30 cellular contexts compared by ENCODE assay signal in the genomic region with DNA sequence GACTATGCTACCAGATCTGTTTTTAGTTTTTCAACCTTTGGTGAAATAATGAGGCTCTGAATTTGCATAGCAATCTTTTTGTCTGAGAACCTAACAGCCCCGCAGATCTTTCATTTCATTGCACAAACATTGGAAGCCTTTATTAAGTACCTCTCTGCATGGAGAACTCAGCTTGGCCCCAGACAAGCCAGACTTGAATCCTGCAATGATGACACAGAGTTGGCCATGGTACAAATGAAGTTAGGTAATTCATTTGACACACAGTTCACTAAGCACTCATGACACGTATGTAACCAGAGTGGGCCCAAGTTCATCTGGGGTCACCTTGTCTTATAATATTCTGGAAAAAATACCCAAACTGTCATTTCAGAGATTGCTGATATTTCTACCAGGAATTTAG.
DNase-seq lines count a peak whose midpoint lies in the region; ATAC-seq, FAIRE-seq and TF ChIP-seq lines count a peak whose summit lies in the region.
"Had no signal": no experiment of that assay in that cellular context is flagged by ENCODE, and none has a peak within 500 bp of the region (broad histone marks: within the 10 kb centered on the region; RNA-seq: fewer than 3 reads in every experiment).

No MANE protein-coding gene starts in this region.

- H3K79me2 ChIP-seq in HepG2 (ENCODE audit: insufficient read depth, low read length) = no peaks in the 10 kb centered on the region
- no peaks in the 10 kb centered on the region for H3K79me2 ChIP-seq in GM23338 (replicated peaks; ENCODE audit: insufficient read depth)

- H3K27me3 Mint-ChIP-seq in T-helper 2 cell treated with Interferon-gamma antibody and Interleukin-4, amounts not matched to agents 5 μg/mL and 100 μg/mL, for 36 hours (ENCODE audit: low read depth) = peaks cover 3% of the 10 kb centered on the region
- H3K27me3 Mint-ChIP-seq in chondrocyte (ENCODE audit: low read depth) (no peaks in the 10 kb centered on the region), GM23338 (ENCODE audit: insufficient read depth, low read depth, poor library complexity) (peaks cover 6% of the 10 kb centered on the region)
- H3K27me3 Mint-ChIP-seq: activated CD4-positive, alpha-beta T cell treated with anti-CD3 and anti-CD28 coated beads, Interleukin-2, amount 10 ng/mL, durations not matched to agents 7 days and 5 days; central memory CD8-positive, alpha-beta T cell had no signal

- no peaks in the 10 kb centered on the region for H3K36me3 ChIP-seq in liver (ENCODE audit: control insufficient read depth in 4 of 4, insufficient read depth in 3 of 4, low read depth in 1 of 4, low read length in 3 of 4)
- H3K36me3 ChIP-seq in HepG2 (replicated peaks in 1 of 2; ENCODE audit: control insufficient read depth in 1 of 2, insufficient read depth in 2 of 2, low read length in 2 of 2) = no peaks in the 10 kb centered on the region
- no peaks in the 10 kb centered on the region for H3K36me3 ChIP-seq in bronchial epithelial cell (ENCODE audit: control insufficient read depth, insufficient read depth, low read length)
- H3K36me3 ChIP-seq in GM23338 (ENCODE audit: insufficient read depth) = no peaks in the 10 kb centered on the region; the same call in 1 of the 2 replicates
- H3K36me3 ChIP-seq: lower lobe of right lung, WERI-Rb-1 had no signal

- H3K4me3 ChIP-seq in liver (ENCODE audit: low read depth in 1 of 3, low read length in 3 of 3) (no peak overlapping the region), HepG2 (replicated peaks in 1 of 3; ENCODE audit: insufficient read depth in 1 of 3, low read depth in 2 of 3, low read length in 3 of 3) (no peak overlapping the region), bronchial epithelial cell (ENCODE audit: low read depth, low read length) (no peak overlapping the region), right cardiac atrium (ENCODE audit: low read length) (no peak overlapping the region), GM23338 (no peak overlapping the region)
- H3K4me3 ChIP-seq: A549, lower lobe of right lung, skin epidermis had no signal

- H3K27me3 ChIP-seq in liver (ENCODE audit: control insufficient read depth in 4 of 4, insufficient read depth in 4 of 4, low read length in 3 of 4) = no peaks in the 10 kb centered on the region
- peaks cover 0 to 12% of the 10 kb centered on the region in 2 experiments; a peak in 2 of 5 replicates for H3K27me3 ChIP-seq in HepG2 (ENCODE audit: control insufficient read depth in 1 of 2, insufficient read depth in 2 of 2, low read length in 2 of 2)
- H3K27me3 ChIP-seq in bronchial epithelial cell (ENCODE audit: control insufficient read depth, insufficient read depth, low read length) = no peaks in the 10 kb centered on the region
- H3K27me3 ChIP-seq in right cardiac atrium (ENCODE audit: control insufficient read depth, insufficient read depth) = no peaks in the 10 kb centered on the region
- no peaks in the 10 kb centered on the region for H3K27me3 ChIP-seq in GM23338 (ENCODE audit: insufficient read depth)

- CTCF ChIA-PET in HepG2 (lab: Yijun Ruan, JAX; ENCODE audit: low intra/inter-chr PET ratio, low total read pairs) = no interaction called here

- WGBS in liver = 39% methylated on average over 2 of the region's 2 CpGs
- 8% methylated on average over 2 of the region's 2 CpGs for WGBS in HepG2 (ENCODE audit: low lambda C conversion rate)
- 64% methylated on average over 2 of the region's 2 CpGs for WGBS in right cardiac atrium

- no peak for FAIRE-seq in HepG2 (lab: Jason Lieb, UNC)
- FAIRE-seq in bronchial epithelial cell (lab: Jason Lieb, UNC) = no peak
- FAIRE-seq: A549, frontal cortex, urothelium cell line had no signal

- H3K36me3 Mint-ChIP-seq in T-helper 2 cell treated with Interferon-gamma antibody and Interleukin-4, amounts not matched to agents 5 μg/mL and 100 μg/mL, for 36 hours (ENCODE audit: low read depth) = peaks cover 10% of the 10 kb centered on the region
- H3K36me3 Mint-ChIP-seq in chondrocyte (ENCODE audit: low read depth) (no peaks in the 10 kb centered on the region), GM23338 (ENCODE audit: low read depth) (peaks cover 30% of the 10 kb centered on the region)

- peaks cover 42% of the 10 kb centered on the region for H3K9me3 Mint-ChIP-seq in T-helper 2 cell treated with Interferon-gamma antibody and Interleukin-4, amounts not matched to agents 5 μg/mL and 100 μg/mL, for 36 hours
- H3K9me3 Mint-ChIP-seq in chondrocyte (ENCODE audit: low read depth) (peaks cover 9% of the 10 kb centered on the region), GM23338 (peaks cover 35% of the 10 kb centered on the region)
- H3K9me3 Mint-ChIP-seq: immature natural killer cell had no signal

- H3K4me1 Mint-ChIP-seq in T-helper 2 cell treated with Interferon-gamma antibody and Interleukin-4, amounts not matched to agents 5 μg/mL and 100 μg/mL, for 36 hours (ENCODE audit: low read depth) = peaks cover 15% of the 10 kb centered on the region
- H3K4me1 Mint-ChIP-seq in chondrocyte (ENCODE audit: low read depth) = peaks cover 7% of the 10 kb centered on the region
- H3K4me1 Mint-ChIP-seq in GM23338 = peaks cover 18% of the 10 kb centered on the region

- intact Hi-C loops in HepG2 (cut with micrococcal nuclease; ENCODE audit: unreplicated experiment) = no loop called here
- intact Hi-C loops in right cardiac atrium (cut with DNase I) = no loop called here

- no TSS peak for BruUV-seq in HepG2 (replicated peaks; lab: Mats Ljungman, UMichigan)

- H3K9ac ChIP-seq in liver (ENCODE audit: low read depth in 1 of 2, low read length in 2 of 2) (peak overlapping the region in 1 of 2 donors; percentile 16), HepG2 (ENCODE audit: insufficient read depth, low read depth, low read length) (no peak overlapping the region)

- H3K4me3 Mint-ChIP-seq in T-helper 2 cell treated with Interferon-gamma antibody and Interleukin-4, amounts not matched to agents 5 μg/mL and 100 μg/mL, for 36 hours = no peak overlapping the region
- no peak overlapping the region for H3K4me3 Mint-ChIP-seq in chondrocyte (ENCODE audit: unreplicated experiment)
- no peak overlapping the region for H3K4me3 Mint-ChIP-seq in GM23338
- H3K4me3 Mint-ChIP-seq: activated CD4-positive, alpha-beta T cell treated with anti-CD3 and anti-CD28 coated beads, Interleukin-2, amount 10 ng/mL, durations not matched to agents 7 days and 5 days; central memory CD8-positive, alpha-beta T cell; immature natural killer cell had no signal

- H3K4me1 ChIP-seq in liver (ENCODE audit: control insufficient read depth in 4 of 4, insufficient read depth in 4 of 4, low read length in 3 of 4) = peaks cover 10 to 39% (median 24%) of the 10 kb centered on the region in 4 donors
- peaks cover 8% of the 10 kb centered on the region for H3K4me1 ChIP-seq in HepG2 (ENCODE audit: insufficient read depth, low read length)
- H3K4me1 ChIP-seq in right cardiac atrium (ENCODE audit: control insufficient read depth, insufficient read depth, low read length) = peaks cover 5% of the 10 kb centered on the region
- peaks cover 10% of the 10 kb centered on the region for H3K4me1 ChIP-seq in GM23338 (ENCODE audit: insufficient read depth)
- H3K4me1 ChIP-seq: A549, Caco-2 had no signal

- H3K4me2 ChIP-seq in HepG2 (ENCODE audit: low read depth, low read length) (no peak overlapping the region), GM23338 (no peak overlapping the region)
- H3K4me2 ChIP-seq: A549 had no signal

- TF ChIP-seq POLR2A in HepG2 (IDR thresholded peaks at IDR 0.05; ENCODE audit: insufficient read depth in 1 of 2, low read depth in 2 of 2, low read length in 2 of 2) = no peak

- H3K9me3 ChIP-seq in liver (ENCODE audit: control insufficient read depth in 4 of 4, low read length in 3 of 4) = no peaks in the 10 kb centered on the region
- H3K9me3 ChIP-seq in HepG2 (ENCODE audit: low read length) = peaks cover 22% of the 10 kb centered on the region
- H3K9me3 ChIP-seq in right cardiac atrium (ENCODE audit: control insufficient read depth, low read length) = no peaks in the 10 kb centered on the region
- H3K9me3 ChIP-seq: Caco-2 had no signal

- H2AFZ ChIP-seq in HepG2 (ENCODE audit: low read length) (no peak overlapping the region), GM23338 (no peak overlapping the region)

- ATAC-seq in HepG2 = no peak
- peak; percentile 32 to 47 for ATAC-seq in right cardiac atrium
- ATAC-seq in GM23338 = no peak
- ATAC-seq: A549, HCT116 had no signal

- in situ Hi-C loops in HepG2 (cut with HindIII; ENCODE audit: extremely low pct_ligation_motif_present, low pct_unique_long_range_greater_than_20kb) = no loop called here

- H4K20me1 ChIP-seq in HepG2 (ENCODE audit: insufficient read depth, low read length) = no peaks in the 10 kb centered on the region
- no peaks in the 10 kb centered on the region for H4K20me1 ChIP-seq in GM23338 (replicated peaks; ENCODE audit: insufficient read depth)

- no peak overlapping the region for H3K27ac Mint-ChIP-seq in T-helper 2 cell treated with Interferon-gamma antibody and Interleukin-4, amounts not matched to agents 5 μg/mL and 100 μg/mL, for 36 hours
- no peak overlapping the region for H3K27ac Mint-ChIP-seq in chondrocyte (ENCODE audit: unreplicated experiment)
- H3K27ac Mint-ChIP-seq in GM23338 = no peak overlapping the region
- H3K27ac Mint-ChIP-seq: activated CD4-positive, alpha-beta T cell treated with anti-CD3 and anti-CD28 coated beads, Interleukin-2, amount 10 ng/mL, durations not matched to agents 7 days and 5 days had no signal

- TF ChIP-seq RAD21 in liver (IDR thresholded peaks at IDR 0.05) (peak; percentile 54 to 69), HepG2 (CRISPR knock-in tag; IDR thresholded peaks at IDR 0.05) (no peak)

- H3K9me2 ChIP-seq in GM23338 (ENCODE audit: insufficient read depth) = peaks cover 17% of the 10 kb centered on the region

- no peak for TF ChIP-seq EP300 in HepG2 (IDR thresholded peaks at IDR 0.05; ENCODE audit: low read depth in 2 of 2, low read length in 2 of 2)
- no peak for TF ChIP-seq EP300 in HepG2 (CRISPR knock-in tag; IDR thresholded peaks at IDR 0.05; ENCODE audit: borderline replicate concordance)

- peak overlapping the region; percentile 80 to 89 for H3K27ac ChIP-seq in liver (ENCODE audit: low read depth in 1 of 2, low read length in 2 of 2)
- no peak overlapping the region for H3K27ac ChIP-seq in HepG2 (ENCODE audit: extremely low read length, insufficient read depth, low read length)
- no peak overlapping the region for H3K27ac ChIP-seq in right cardiac atrium (ENCODE audit: low read length)
- H3K27ac ChIP-seq in GM23338 (ENCODE audit: low read depth) = no peak overlapping the region
- H3K27ac ChIP-seq: A549, lower lobe of right lung, RWPE1, skin epidermis, WERI-Rb-1 had no signal

- TF ChIP-seq CTCF in liver (IDR thresholded peaks at IDR 0.05; ENCODE audit: low read depth, low read length, missing input control) (no peak), HepG2 (CRISPR knock-in tag; IDR thresholded peaks at IDR 0.05) (no peak), bronchial epithelial cell (IDR thresholded peaks at IDR 0.05; ENCODE audit: insufficient read depth, low read length, severe bottlenecking) (no peak), chondrocyte (IDR thresholded peaks at IDR 0.05) (no peak), GM23338 (conservative IDR thresholded peaks at IDR 0.05; ENCODE audit: low read depth in 2 of 2) (no peak)

- H3F3A ChIP-seq in GM23338 (replicated peaks; ENCODE audit: low read depth) = peaks cover 5% of the 10 kb centered on the region; the same call in 1 of the 2 replicates

- DNase-seq in HepG2 (ENCODE audit: low spot score) (no peak), bronchial epithelial cell (ENCODE audit: low read depth) (peak; percentile 10), right cardiac atrium (no peak), chondrocyte (ENCODE audit: low spot score) (no peak), GM23338 (ENCODE audit: low spot score) (no peak), islet precursor cell (no peak)
- no peak for DNase-seq in T-helper 2 cell treated with Interferon-gamma antibody and Interleukin-4, amounts not matched to agents 5 μg/mL and 100 μg/mL, for 36 hours (ENCODE audit: low spot score)
- DNase-seq: activated CD4-positive, alpha-beta T cell treated with anti-CD3 and anti-CD28 coated beads, Interleukin-2, amount 10 ng/mL, durations not matched to agents 7 days and 5 days; activated naive CD4-positive, alpha-beta T cell; activated T-cell treated with anti-CD3 and anti-CD28 coated beads, Interleukin-2, amount 50 U/mL, for 48 hours; amygdala; C1 segment of cervical spinal cord; Caco-2; DMS79; GF-D8; hippocampal formation; immature natural killer cell; lower lobe of right lung; NCI-H1092 treated with DMSO at 0.1 percent for 48 hours; NCI-H187 treated with DMSO at 0.1 percent for 48 hours; NCI-H69; WERI-Rb-1 had no signal

- POLR2A ChIA-PET in HepG2 (lab: Yijun Ruan, JAX) = no interaction called here

Comparison
In these comparisons a context has a peak if more than half of its experiments do, and no peak if none do; other contexts are left out.
1. H3K27ac ChIP-seq: peak in liver (2 of 2); none in HepG2 (single experiment), right cardiac atrium (single experiment) and GM23338 (single experiment).
2. ATAC-seq: peak in right cardiac atrium (2 of 2); none in HepG2 (single experiment) and GM23338 (single experiment).